ENCODE assay signal across 21 cellular contexts in the genomic region with DNA sequence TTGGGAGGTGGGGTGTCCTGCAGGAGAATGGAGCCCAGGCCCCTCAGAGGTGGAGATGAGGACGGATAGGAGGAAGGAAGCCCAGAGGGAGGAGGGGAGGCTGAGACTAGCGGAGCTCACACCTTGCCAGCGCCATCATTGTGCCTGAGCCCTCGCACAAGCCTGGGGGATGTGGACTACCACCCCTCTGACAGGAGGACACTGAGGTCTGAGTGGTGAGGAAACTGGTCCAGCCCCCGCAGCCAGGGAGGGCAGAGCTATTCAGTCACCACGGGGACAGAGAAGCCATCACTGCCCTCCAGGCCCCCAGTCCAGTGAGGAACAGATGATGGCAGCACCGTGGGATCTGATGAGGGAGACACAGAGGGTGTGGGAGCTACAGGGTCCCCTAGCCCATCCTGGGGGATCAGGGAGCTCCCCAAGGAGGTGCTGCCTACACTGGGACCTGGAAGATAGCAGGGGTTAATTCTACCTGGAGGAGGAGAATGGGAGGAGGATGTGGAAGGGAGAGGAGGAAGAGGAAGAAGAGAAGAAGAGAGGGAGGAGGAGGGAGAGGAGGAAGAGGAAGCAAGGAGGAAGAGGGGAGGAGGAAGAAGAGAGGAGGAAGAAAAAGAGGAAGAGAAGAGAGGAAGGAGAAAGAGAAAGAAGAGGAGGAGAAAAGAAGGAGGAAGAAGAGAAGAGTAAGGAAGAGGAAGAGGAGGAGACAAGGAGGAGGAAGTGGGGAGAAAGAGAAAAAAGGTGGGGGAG. TPM values are rescaled to one million over a fixed set of nuclear protein-coding genes. Genes with fewer than 3 reads are reported as not detected.
"Had no signal": no experiment of that assay in that cellular context is flagged by ENCODE, and none has a peak within 500 bp of the region (broad histone marks: within the 10 kb centered on the region; RNA-seq: fewer than 3 reads in every experiment).

No MANE protein-coding gene starts in this region.

- H3K4me3 Mint-ChIP-seq: activated naive CD8-positive, alpha-beta T cell treated with anti-CD3 and anti-CD28 coated beads for 36 hours; activated T-cell treated with anti-CD3 and anti-CD28 coated beads, Interleukin-2, amount 50 U/mL, for 72 hours; endodermal cell; natural killer cell treated with Interleukin-12 subunit alpha and Interleukin-12 subunit beta and Interleukin-15 and Interleukin-18, amount 100 ng/mL, for 72 hours; type B pancreatic cell had no signal

- H3K9me3 ChIP-seq: gastroesophageal sphincter, right lobe of liver, SK-N-SH, thoracic aorta had no signal

- H3K27me3 ChIP-seq: right lobe of liver had no signal

- H3K27ac ChIP-seq: gastroesophageal sphincter, parathyroid adenoma, right lobe of liver, thoracic aorta had no signal

- H3K4me1 Mint-ChIP-seq: activated naive CD8-positive, alpha-beta T cell treated with anti-CD3 and anti-CD28 coated beads for 36 hours had no signal

- ATAC-seq: activated T-cell treated with anti-CD3 and anti-CD28 coated beads, Interleukin-2, amount 50 U/mL, for 72 hours; gastroesophageal sphincter; left cardiac atrium; natural killer cell treated with Interleukin-12 subunit alpha and Interleukin-12 subunit beta and Interleukin-15 and Interleukin-18, amount 100 ng/mL, for 72 hours; right lobe of liver had no signal

- H3K27ac Mint-ChIP-seq: activated naive CD8-positive, alpha-beta T cell treated with anti-CD3 and anti-CD28 coated beads for 36 hours; activated T-cell treated with anti-CD3 and anti-CD28 coated beads, Interleukin-2, amount 50 U/mL, for 72 hours; natural killer cell treated with Interleukin-12 subunit alpha and Interleukin-12 subunit beta and Interleukin-15 and Interleukin-18, amount 100 ng/mL, for 72 hours; type B pancreatic cell had no signal

- H3K4me1 ChIP-seq: right lobe of liver had no signal

- H3K36me3 ChIP-seq: gastroesophageal sphincter, right lobe of liver, thoracic aorta had no signal

- FAIRE-seq: bronchial epithelial cell, small intestine had no signal

- H3K36me3 Mint-ChIP-seq: activated naive CD8-positive, alpha-beta T cell treated with anti-CD3 and anti-CD28 coated beads for 36 hours; natural killer cell treated with Interleukin-12 subunit alpha and Interleukin-12 subunit beta and Interleukin-15 and Interleukin-18, amount 100 ng/mL, for 72 hours; type B pancreatic cell had no signal

- DNase-seq: activated CD8-positive, alpha-beta memory T cell treated with anti-CD3 and anti-CD28 coated beads, Interleukin-2, amount 50 U/mL, for 48 hours; activated naive CD8-positive, alpha-beta T cell treated with anti-CD3 and anti-CD28 coated beads for 36 hours; activated T-cell treated with anti-CD3 and anti-CD28 coated beads, Interleukin-2, amount 50 U/mL, for 72 hours; amygdala; cortex of kidney; islet precursor cell; left cardiac atrium; SK-N-SH; small intestine; stimulated activated CD4-positive, alpha-beta T cell treated with anti-CD3 and anti-CD28 coated beads, Interleukin-2, amount 100 ng/mL, for 24 hours; stimulated activated CD8-positive, alpha-beta memory T cell treated with anti-CD3 and anti-CD28 coated beads, Interleukin-4, amount 100 ng/mL, for 48 hours; stimulated activated naive CD4-positive, alpha-beta T cell had no signal

- H3K4me3 ChIP-seq: gastroesophageal sphincter, right lobe of liver, thoracic aorta had no signal

- H3K9me3 Mint-ChIP-seq: activated naive CD8-positive, alpha-beta T cell treated with anti-CD3 and anti-CD28 coated beads for 36 hours; activated T-cell treated with anti-CD3 and anti-CD28 coated beads, Interleukin-2, amount 50 U/mL, for 72 hours; endodermal cell; natural killer cell treated with Interleukin-12 subunit alpha and Interleukin-12 subunit beta and Interleukin-15 and Interleukin-18, amount 100 ng/mL, for 72 hours; type B pancreatic cell had no signal

RNA-seq across cellular contexts. Expression of gene MATN1, which starts 31.0 kb away (rescaled TPM):
- total RNA-seq: bronchial epithelial cell; endodermal cell; gastroesophageal sphincter; left cardiac atrium; right lobe of liver; T-helper 2 cell treated with Interferon-gamma antibody and Interleukin-4, amounts not matched to agents 100 ng/mL and 5 ng/mL, for 36 hours had no signal
